10 cellular contexts compared by ENCODE assay signal in genomic region chr2:102025016-102025491, GRCh38. TPM values are rescaled to one million over a fixed set of nuclear protein-coding genes. Genes with fewer than 3 reads are reported as not detected.
DNase-seq lines count a peak whose midpoint lies in the region; ATAC-seq, FAIRE-seq and TF ChIP-seq lines count a peak whose summit lies in the region.
"Had no signal": no experiment of that assay in that cellular context is flagged by ENCODE, and none has a peak within 500 bp of the region (broad histone marks: within the 10 kb centered on the region; RNA-seq: fewer than 3 reads in every experiment).

No MANE protein-coding gene starts in this region.

- peak overlapping the region; percentile 25 for H3K4me2 ChIP-seq in osteoblast (ENCODE audit: insufficient read depth, low read length)

- FAIRE-seq in RCC 7860 (lab: Jason Lieb, UNC): peak; percentile 87

- no peaks in the 10 kb centered on the region for H3K36me3 ChIP-seq in osteoblast (ENCODE audit: insufficient read depth, low read length)

- no peaks in the 10 kb centered on the region for H3K27me3 ChIP-seq in osteoblast (ENCODE audit: insufficient read depth, low read length)
- no peaks in the 10 kb centered on the region for H3K27me3 ChIP-seq in CD4-positive, alpha-beta T cell (ENCODE audit: control insufficient read depth, insufficient read depth, low read length)

- no peak overlapping the region for H3K4me3 ChIP-seq in osteoblast (ENCODE audit: insufficient read depth, low read length)

- H3K27ac Mint-ChIP-seq in CD4-positive, alpha-beta T cell: no peak overlapping the region
- no peak overlapping the region for H3K27ac Mint-ChIP-seq in Calu3 (ENCODE audit: unreplicated experiment)
- H3K27ac Mint-ChIP-seq: WTC11 had no signal

- no peaks in the 10 kb centered on the region for H3K36me3 Mint-ChIP-seq in CD4-positive, alpha-beta T cell (ENCODE audit: low read depth)
- H3K36me3 Mint-ChIP-seq in Calu3 (ENCODE audit: insufficient read depth, unreplicated experiment): no peaks in the 10 kb centered on the region
- H3K36me3 Mint-ChIP-seq: WTC11 had no signal

- no peaks in the 10 kb centered on the region for H3K79me2 ChIP-seq in osteoblast (ENCODE audit: insufficient read depth, low read length)

- peak overlapping the region; percentile 86 for H3K27ac ChIP-seq in osteoblast (ENCODE audit: low read depth, low read length)
- H3K27ac ChIP-seq in CD4-positive, alpha-beta T cell (ENCODE audit: low read depth, low read length): no peak overlapping the region

- H3K4me1 ChIP-seq in osteoblast (ENCODE audit: insufficient read depth, low read length): peaks cover 58% of the 10 kb centered on the region

- no peaks in the 10 kb centered on the region for H3K9me3 ChIP-seq in osteoblast (ENCODE audit: low read depth, low read length)
- no peaks in the 10 kb centered on the region for H3K9me3 ChIP-seq in CD4-positive, alpha-beta T cell (ENCODE audit: control insufficient read depth, low read length)

- CTCF ChIA-PET in CD4-positive, alpha-beta T cell (lab: Charles Lee): interaction anchor here (1.0 to 3.1 kb wide), 2 partner anchors 215 to 525 kb away, joined by 3 to 12 read pairs; no protein-coding TSS in a partner anchor
- CTCF ChIA-PET in Calu3 (lab: Charles Lee): interaction anchor here (0.7 to 1.7 kb wide), 5 partner anchors 8 to 216 kb away, joined by 4 to 10 read pairs (median 5); no protein-coding TSS in a partner anchor

- peak; percentile 64 for DNase-seq in RCC 7860 (ENCODE audit: low spot score)
- peak; percentile 47 for DNase-seq in osteoblast (ENCODE audit: insufficient read length, low spot score, missing footprints)
- no peak for DNase-seq in CD4-positive, alpha-beta T cell
- DNase-seq in hepatic stellate cell (ENCODE audit: low spot score): no peak
- no peak for DNase-seq in DMS114 treated with DMSO at 0.1 percent for 48 hours (lab: John Stamatoyannopoulos, UW; ENCODE audit: unreplicated experiment)
- DNase-seq in Calu3: no peak
- DNase-seq: NCI-H1436 treated with DMSO at 0.1 percent for 48 hours had no signal

- no peak overlapping the region for H3K4me3 Mint-ChIP-seq in CD4-positive, alpha-beta T cell
- H3K4me3 Mint-ChIP-seq in Calu3 (ENCODE audit: low read depth, unreplicated experiment): no peak overlapping the region
- H3K4me3 Mint-ChIP-seq: WTC11 had no signal

- peaks cover 3% of the 10 kb centered on the region for H3K4me1 Mint-ChIP-seq in CD4-positive, alpha-beta T cell (ENCODE audit: low read depth)
- peaks cover 15% of the 10 kb centered on the region for H3K4me1 Mint-ChIP-seq in Calu3 (ENCODE audit: low read depth, unreplicated experiment)

- H3K27me3 Mint-ChIP-seq in CD4-positive, alpha-beta T cell: peaks cover 3% of the 10 kb centered on the region
- no peaks in the 10 kb centered on the region for H3K27me3 Mint-ChIP-seq in Calu3 (ENCODE audit: unreplicated experiment)

- intact Hi-C loops in CD4-positive, alpha-beta T cell (cut with DNase I, micrococcal nuclease): loop anchor here (10.0 kb wide), 1 partner anchor 140 kb away; no protein-coding TSS in a partner anchor
- intact Hi-C loops in Calu3 (cut with micrococcal nuclease; ENCODE audit: unreplicated experiment): loop anchor here (1.0 to 10.0 kb wide), 4 partner anchors 82 to 420 kb away; partner anchors contain the start of gene IL18R1

- no peak overlapping the region for H2AFZ ChIP-seq in osteoblast (ENCODE audit: low read length)

- no TSS peak for BruUV-seq in Calu3 (replicated peaks; lab: Mats Ljungman, UMichigan)

- TF ChIP-seq CTCF in osteoblast (IDR thresholded peaks at IDR 0.05; ENCODE audit: extremely low read depth, low read depth, low read length) (no peak), Calu3 (IDR thresholded peaks at IDR 0.05; ENCODE audit: unreplicated experiment) (no peak)
- TF ChIP-seq CTCF in CD4-positive, alpha-beta T cell (IDR thresholded peaks at IDR 0.05): no peak

- no peaks in the 10 kb centered on the region for H3K9me3 Mint-ChIP-seq in CD4-positive, alpha-beta T cell
- H3K9me3 Mint-ChIP-seq in Calu3 (ENCODE audit: low read depth, unreplicated experiment): peaks cover 2% of the 10 kb centered on the region

- ATAC-seq in GM18517 (IDR thresholded peaks at IDR 0.05; ENCODE audit: unreplicated experiment): peak; percentile 83
- peak; percentile 49 for ATAC-seq in HG02571 (IDR thresholded peaks at IDR 0.05; ENCODE audit: unreplicated experiment)
- no peak for ATAC-seq in CD4-positive, alpha-beta T cell (ENCODE audit: poor library complexity)
- ATAC-seq: WTC11 had no signal

- no peaks in the 10 kb centered on the region for H4K20me1 ChIP-seq in osteoblast (ENCODE audit: insufficient read depth, low read length)

- POLR2A ChIA-PET in CD4-positive, alpha-beta T cell (lab: Charles Lee): interaction anchor here (1.1 to 1.5 kb wide), 2 partner anchors 216 to 217 kb away, joined by 3 read pairs; no protein-coding TSS in a partner anchor

RNA-seq across cellular contexts. Expression of gene IL1R2, which starts 33.3 kb away (rescaled TPM):
- total RNA-seq in osteoblast (0.36 and 0.88 TPM in 2 replicates), Calu3 (2022) (0.34 TPM in 1 of 2 replicates, not detected in the other)
- total RNA-seq in CD4-positive, alpha-beta T cell: under 1 TPM; 0.31 to 0.47 TPM

Comparison
In these comparisons a context has a peak if more than half of its experiments do, and no peak if none do; other contexts are left out.
1. DNase-seq: peak in RCC 7860 (single experiment) and osteoblast (single experiment); none in CD4-positive, alpha-beta T cell (0 of 10), hepatic stellate cell (single experiment), DMS114 treated with DMSO at 0.1 percent for 48 hours (single experiment) and Calu3 (single experiment).